ENCODE assay signal across 36 cellular contexts in genomic region chr10:21217748-21218367, GRCh38.
A peak's percentile ranks its signal among the peaks of the same experiment; 100 is the strongest.
DNase-seq lines count a peak whose midpoint lies in the region; ATAC-seq, FAIRE-seq and TF ChIP-seq lines count a peak whose summit lies in the region.
"Had no signal": no experiment of that assay in that cellular context is flagged by ENCODE, and none has a peak within 500 bp of the region (broad histone marks: within the 10 kb centered on the region; RNA-seq: fewer than 3 reads in every experiment).

No MANE protein-coding gene starts in this region.

- no peak overlapping the region for H3K14ac ChIP-seq in mesenchymal stem cell (ENCODE audit: low read length in 2 of 2)

- H3K79me2 ChIP-seq in K562 (ENCODE audit: control insufficient read depth, insufficient read depth, low read length), result no peaks in the 10 kb centered on the region

- H2BK5ac ChIP-seq in mesenchymal stem cell (ENCODE audit: low read depth, low read length, poor library complexity, severe bottlenecking), result no peak overlapping the region

- H2BK120ac ChIP-seq in mesenchymal stem cell (ENCODE audit: low read depth, low read length), result no peak overlapping the region

- ATAC-seq in K562 (peak; percentile 75), GM21825 (IDR thresholded peaks at IDR 0.05; ENCODE audit: unreplicated experiment) (no peak), left lung (no peak)
- ATAC-seq: A549; CD8-positive, alpha-beta T cell had no signal

- peak overlapping the region; percentile 61 for H2AFZ ChIP-seq in K562 (ENCODE audit: low read depth, low read length)
- H2AFZ ChIP-seq in mesenchymal stem cell (ENCODE audit: low read depth, low read length), result no peak overlapping the region

- H3K27me3 ChIP-seq in K562 (ENCODE audit: control insufficient read depth in 2 of 2, insufficient read depth in 2 of 2, low read length in 2 of 2) (no peaks in the 10 kb centered on the region), endodermal cell (ENCODE audit: control insufficient read depth, insufficient read depth, low read length, poor library complexity, severe bottlenecking) (no peaks in the 10 kb centered on the region), mesenchymal stem cell (ENCODE audit: control insufficient read depth in 1 of 2, insufficient read depth in 1 of 2, low read length in 2 of 2) (no peaks in the 10 kb centered on the region), thyroid gland (no peaks in the 10 kb centered on the region), left lung (no peaks in the 10 kb centered on the region)
- H3K27me3 ChIP-seq: BE2C; BLaER1; BLaER1 treated with 17β-estradiol and CSF1 and Interleukin-3, amounts not matched to agents 10 nM and 100 nM had no signal

- H3K23ac ChIP-seq in mesenchymal stem cell (ENCODE audit: low read length in 2 of 2), result no peak overlapping the region

- H3K4me2 ChIP-seq in K562 (ENCODE audit: insufficient read depth, low read length) (peak overlapping the region; percentile 15; the same call in 1 of the 2 replicates), mesenchymal stem cell (ENCODE audit: low read length, poor library complexity, severe bottlenecking) (no peak overlapping the region)
- H3K4me2 ChIP-seq: A549; BLaER1; BLaER1 treated with 17β-estradiol and CSF1 and Interleukin-3, amounts not matched to agents 10 nM and 100 nM had no signal

- no TSS peak for BruUV-seq in K562 (replicated peaks; lab: Mats Ljungman, UMichigan)

- WGBS in K562 (ENCODE audit: insufficient coverage, low coverage, missing lambda C conversion rate), result 20% methylated on average over 10 of the region's 10 CpGs
- 93 to 96% methylated on average over 10 of the region's 10 CpGs for WGBS in endodermal cell (ENCODE audit: insufficient coverage in 1 of 2, insufficient read length in 1 of 2), 2 experiments
- 93% methylated on average over 9 of the region's 10 CpGs for WGBS in mesenchymal stem cell
- WGBS in thyroid gland, 2 donors, result 97 to 98% methylated on average over 10 of the region's 10 CpGs

- no peak for TF ChIP-seq RAD21 in K562 (CRISPR knock-in tag; conservative IDR thresholded peaks at IDR 0.05 in 1 of 2, IDR thresholded peaks at IDR 0.05 in 1 of 2)

- H2BK12ac ChIP-seq in mesenchymal stem cell (ENCODE audit: low read length in 2 of 2), result no peak overlapping the region

- CTCF ChIA-PET in K562 (lab: Yijun Ruan, JAX; ENCODE audit: low intra/inter-chr PET ratio), result no interaction called here

- H3K4me1 ChIP-seq in K562 (replicated peaks in 1 of 2; ENCODE audit: control insufficient read depth in 2 of 2, insufficient read depth in 2 of 2, low read length in 2 of 2) (peaks cover 0 to 11% of the 10 kb centered on the region in 2 experiments; a peak in 3 of 5 replicates), endodermal cell (ENCODE audit: control insufficient read depth, insufficient read depth, low read length) (no peaks in the 10 kb centered on the region), mesenchymal stem cell (ENCODE audit: control insufficient read depth, insufficient read depth, low read depth, low read length) (no peaks in the 10 kb centered on the region), thyroid gland (peaks cover 6 to 16% of the 10 kb centered on the region in 2 donors), left lung (no peaks in the 10 kb centered on the region)
- H3K4me1 ChIP-seq: A549; BE2C; BLaER1; BLaER1 treated with 17β-estradiol and CSF1 and Interleukin-3, amounts not matched to agents 10 nM and 100 nM had no signal

- TF ChIP-seq CTCF in K562 (IDR thresholded peaks at IDR 0.05 in 2 of 3, conservative IDR thresholded peaks at IDR 0.05 in 1 of 3; ENCODE audit: insufficient read depth in 2 of 3, low read depth in 1 of 3, low read length in 3 of 3) (no peak), endodermal cell (conservative IDR thresholded peaks at IDR 0.05) (no peak), thyroid gland (IDR thresholded peaks at IDR 0.05) (no peak), left lung (IDR thresholded peaks at IDR 0.05) (no peak)

- H3K9ac ChIP-seq in K562 (ENCODE audit: insufficient read depth in 1 of 2, low read depth in 2 of 2, low read length in 2 of 2) (no peak overlapping the region), endodermal cell (ENCODE audit: extremely low read depth, low read length, poor library complexity, severe bottlenecking) (no peak overlapping the region), mesenchymal stem cell (ENCODE audit: low read length) (no peak overlapping the region)
- H3K9ac ChIP-seq: BLaER1; BLaER1 treated with 17β-estradiol and CSF1 and Interleukin-3, amounts not matched to agents 10 nM and 100 nM had no signal

- H3K36me3 ChIP-seq in K562 (ENCODE audit: control insufficient read depth, insufficient read depth, low read length) (no peaks in the 10 kb centered on the region), endodermal cell (ENCODE audit: control insufficient read depth, insufficient read depth, low read length) (no peaks in the 10 kb centered on the region), mesenchymal stem cell (ENCODE audit: control insufficient read depth in 1 of 2, insufficient read depth in 2 of 2, low read depth in 1 of 2, low read length in 2 of 2) (no peaks in the 10 kb centered on the region), thyroid gland (no peaks in the 10 kb centered on the region), left lung (no peaks in the 10 kb centered on the region)
- H3K36me3 ChIP-seq: BE2C; BLaER1; BLaER1 treated with 17β-estradiol and CSF1 and Interleukin-3, amounts not matched to agents 10 nM and 100 nM had no signal

- TF ChIP-seq EP300 in K562 (IDR thresholded peaks at IDR 0.05; ENCODE audit: low read length), result no peak

- H2BK15ac ChIP-seq in mesenchymal stem cell (ENCODE audit: low read depth, poor library complexity, severe bottlenecking), result no peak overlapping the region

- H3K4me3 Mint-ChIP-seq in endodermal cell, result no peak overlapping the region
- H3K4me3 Mint-ChIP-seq: B cell; CD14-positive monocyte; CD4-positive, alpha-beta memory T cell; CD4-positive, alpha-beta T cell; CD4-positive, CD25-positive, alpha-beta regulatory T cell; CD8-positive, alpha-beta memory T cell; CD8-positive, alpha-beta T cell had no signal

- POLR2A ChIA-PET in K562 (lab: Yijun Ruan, JAX), result interaction anchor here (0.7 to 1.3 kb wide), 6 partner anchors 8 to 638 kb away, joined by 3 to 4 read pairs (median 3); no protein-coding TSS in a partner anchor

- H3K9me3 ChIP-seq in K562 (replicated peaks; ENCODE audit: control insufficient read depth, insufficient read depth, low read depth, low read length) (no peaks in the 10 kb centered on the region), endodermal cell (ENCODE audit: control insufficient read depth, low read length) (peaks cover 8% of the 10 kb centered on the region), mesenchymal stem cell (ENCODE audit: control insufficient read depth, low read length) (peaks cover 8% of the 10 kb centered on the region), thyroid gland (no peaks in the 10 kb centered on the region), left lung (no peaks in the 10 kb centered on the region)
- H3K9me3 ChIP-seq: A549, BE2C, BLaER1, Caco-2 had no signal

- H3K27ac ChIP-seq in K562 (ENCODE audit: extremely low read depth, low read depth, low read length), result no peak overlapping the region
- H3K27ac ChIP-seq in endodermal cell (ENCODE audit: low read depth, low read length), result no peak overlapping the region
- no peak overlapping the region for H3K27ac ChIP-seq in mesenchymal stem cell (ENCODE audit: low read length, poor library complexity, severe bottlenecking)
- H3K27ac ChIP-seq in thyroid gland, result peak overlapping the region; percentile 44 to 82 (median 77)
- no peak overlapping the region for H3K27ac ChIP-seq in left lung
- H3K27ac ChIP-seq: 22Rv1; A549; BLaER1; BLaER1 treated with 17β-estradiol and CSF1 and Interleukin-3, amounts not matched to agents 10 nM and 100 nM; C4-2B had no signal

- no peak overlapping the region for H4K91ac ChIP-seq in mesenchymal stem cell (ENCODE audit: low read length)

- H4K20me1 ChIP-seq in K562 (replicated peaks; ENCODE audit: control insufficient read depth, insufficient read depth, low read length), result no peaks in the 10 kb centered on the region
- H4K20me1 ChIP-seq: BLaER1; BLaER1 treated with 17β-estradiol and CSF1 and Interleukin-3, amounts not matched to agents 10 nM and 100 nM had no signal

- peak in 1 of 4 experiments; percentile 29 for DNase-seq in K562 (ENCODE audit: extremely low read depth in 1 of 4, low spot score in 3 of 4)
- DNase-seq in endodermal cell, result peak; percentile 24
- DNase-seq in mesenchymal stem cell, result no peak
- no peak for DNase-seq in thyroid gland
- DNase-seq in SW480 (ENCODE audit: low spot score), result no peak
- DNase-seq in SIG-M5 (lab: John Stamatoyannopoulos, UW), result no peak
- DNase-seq in left lung, result no peak
- DNase-seq: 8988T; ACHN; AML-193; BE2C; Caco-2; Calu3; CD4-positive, alpha-beta memory T cell; CD4-positive, alpha-beta T cell; CD4-positive, CD25-positive, alpha-beta regulatory T cell; CD8-positive, alpha-beta memory T cell; CD8-positive, alpha-beta T cell; COR-L47; DMS 273 treated with DMSO at 0.1 percent for 48 hours; DMS153; DMS53; DMS79; DMS79 treated with DMSO at 0.1 percent for 48 hours; DND-41; EL had no signal

- no peak overlapping the region for H3K4me3 ChIP-seq in K562
- H3K4me3 ChIP-seq in endodermal cell (ENCODE audit: low read length), result no peak overlapping the region
- no peak overlapping the region for H3K4me3 ChIP-seq in mesenchymal stem cell (ENCODE audit: insufficient read depth in 1 of 2, low read depth in 1 of 2, low read length in 2 of 2)
- H3K4me3 ChIP-seq in thyroid gland (replicated peaks in 1 of 3), result no peak overlapping the region
- H3K4me3 ChIP-seq in left lung, result no peak overlapping the region
- H3K4me3 ChIP-seq: A549; BLaER1; BLaER1 treated with 17β-estradiol and CSF1 and Interleukin-3, amounts not matched to agents 10 nM and 100 nM had no signal

- no peak overlapping the region for H2AK5ac ChIP-seq in mesenchymal stem cell (ENCODE audit: low read length, severe bottlenecking)

- peak overlapping the region; percentile 23 for H4K8ac ChIP-seq in mesenchymal stem cell (ENCODE audit: low read length)

- TF ChIP-seq POLR2A in K562 (conservative IDR thresholded peaks at IDR 0.05) (no peak), thyroid gland (IDR thresholded peaks at IDR 0.05) (no peak)

- H3K27me3 Mint-ChIP-seq in endodermal cell (ENCODE audit: insufficient read depth), result no peaks in the 10 kb centered on the region
- H3K27me3 Mint-ChIP-seq: B cell; CD4-positive, CD25-positive, alpha-beta regulatory T cell had no signal

- no peak overlapping the region for H3K27ac Mint-ChIP-seq in endodermal cell
- H3K27ac Mint-ChIP-seq: B cell; CD14-positive monocyte; CD4-positive, alpha-beta memory T cell; CD4-positive, alpha-beta T cell; CD4-positive, CD25-positive, alpha-beta regulatory T cell; CD8-positive, alpha-beta memory T cell; CD8-positive, alpha-beta T cell had no signal

- H3K9me3 Mint-ChIP-seq in endodermal cell, result peaks cover 19% of the 10 kb centered on the region
- H3K9me3 Mint-ChIP-seq: CD8-positive, alpha-beta memory T cell had no signal

- intact Hi-C loops in K562 (cut with micrococcal nuclease) (no loop called here), thyroid gland (cut with DNase I) (no loop called here), left lung (cut with DNase I) (no loop called here)

- peaks cover 28% of the 10 kb centered on the region for H3K36me3 Mint-ChIP-seq in endodermal cell (ENCODE audit: low read depth)
- H3K36me3 Mint-ChIP-seq: CD14-positive monocyte; CD4-positive, alpha-beta memory T cell; CD4-positive, CD25-positive, alpha-beta regulatory T cell; CD8-positive, alpha-beta memory T cell; CD8-positive, alpha-beta T cell had no signal

- peaks cover 4% of the 10 kb centered on the region for H3K4me1 Mint-ChIP-seq in endodermal cell
- H3K4me1 Mint-ChIP-seq: B cell; CD4-positive, alpha-beta memory T cell; CD4-positive, CD25-positive, alpha-beta regulatory T cell; CD8-positive, alpha-beta memory T cell had no signal

- no peaks in the 10 kb centered on the region for H3K79me1 ChIP-seq in mesenchymal stem cell (replicated peaks; ENCODE audit: low read length, poor library complexity, severe bottlenecking)

- FAIRE-seq in K562 (lab: Jason Lieb, UNC), result peak; percentile 55
- FAIRE-seq: A204.1, A549, D721Med had no signal

- in situ Hi-C loops in K562 (cut with MboI), result no loop called here

- no peaks in the 10 kb centered on the region for H3K9me1 ChIP-seq in K562 (ENCODE audit: control insufficient read depth, insufficient read depth, low read length)

- no peak overlapping the region for H3K18ac ChIP-seq in mesenchymal stem cell (ENCODE audit: low read depth in 1 of 2, low read length in 2 of 2)

- no peak overlapping the region for H3K4ac ChIP-seq in mesenchymal stem cell (ENCODE audit: low read depth in 1 of 2, low read length in 2 of 2)

Comparison
In these comparisons a context has a peak if more than half of its experiments do, and no peak if none do; other contexts are left out.
1. H3K27ac ChIP-seq: peak in thyroid gland (3 of 3); none in K562 (single experiment), endodermal cell (single experiment), mesenchymal stem cell (single experiment) and left lung (0 of 2).